In genomic region chr15:80695911-80696651, GRCh38 we compare ENCODE assay signal across 8 cellular contexts. TPM values are rescaled to one million over a fixed set of nuclear protein-coding genes. Genes with fewer than 3 reads are reported as not detected.
DNase-seq lines count a peak whose midpoint lies in the region; ATAC-seq and TF ChIP-seq lines count a peak whose summit lies in the region.

No MANE protein-coding gene starts in this region.

- TF ChIP-seq CTCF in GM12865 (IDR thresholded peaks at IDR 0.05; ENCODE audit: insufficient read depth, low read depth, low read length, missing control alignments): no peak
- TF ChIP-seq CTCF in activated CD8-positive, alpha-beta T cell treated with anti-CD3 and anti-CD28 coated beads for 36 hours (IDR thresholded peaks at IDR 0.05): peak; percentile 46

- H3K27ac ChIP-seq in esophagus (ENCODE audit: low read depth in 2 of 2, low read length in 1 of 2) (peak overlapping the region; percentile 87 to 95), aorta (ENCODE audit: low read depth in 1 of 2, low read length in 2 of 2) (no peak overlapping the region)

- peaks cover 20% of the 10 kb centered on the region for H3K4me1 Mint-ChIP-seq in activated CD8-positive, alpha-beta T cell treated with anti-CD3 and anti-CD28 coated beads for 36 hours (ENCODE audit: low read depth)
- peaks cover 7 to 26% (median 22%) of the 10 kb centered on the region in 4 donors for H3K4me1 Mint-ChIP-seq in naive thymus-derived CD8-positive, alpha-beta T cell

- H3K27me3 ChIP-seq in esophagus (ENCODE audit: control insufficient read depth in 1 of 2, insufficient read depth in 2 of 2, low read length in 2 of 2) (no peaks in the 10 kb centered on the region), aorta (ENCODE audit: control insufficient read depth in 1 of 2, insufficient read depth in 2 of 2, low read length in 1 of 2) (no peaks in the 10 kb centered on the region)

- H3K9me3 ChIP-seq in esophagus (ENCODE audit: control insufficient read depth in 2 of 2, insufficient read depth in 1 of 2, low read depth in 1 of 2, low read length in 1 of 2) (no peaks in the 10 kb centered on the region), aorta (ENCODE audit: control insufficient read depth, low read length) (no peaks in the 10 kb centered on the region)

- intact Hi-C loops in activated CD8-positive, alpha-beta T cell treated with anti-CD3 and anti-CD28 coated beads for 36 hours (cut with micrococcal nuclease): no loop called here
- intact Hi-C loops in aorta (cut with DNase I): loop anchor here (5.0 to 10.0 kb wide), 2 partner anchors 129 to 279 kb away; no protein-coding TSS in a partner anchor

- CTCF ChIA-PET in activated CD8-positive, alpha-beta T cell treated with anti-CD3 and anti-CD28 coated beads for 36 hours (lab: Charles Lee): interaction anchor here (0.9 to 3.1 kb wide), 9 partner anchors 9 to 278 kb away, joined by 3 to 10 read pairs (median 5); partner anchors contain the start of gene CEMIP

- H3K36me3 Mint-ChIP-seq in activated CD8-positive, alpha-beta T cell treated with anti-CD3 and anti-CD28 coated beads for 36 hours (ENCODE audit: low read depth): peaks cover 4% of the 10 kb centered on the region
- H3K36me3 Mint-ChIP-seq in naive thymus-derived CD8-positive, alpha-beta T cell: peaks cover 0 to 4% (median 0%) of the 10 kb centered on the region in 3 donors

- DNase-seq in GM12865 (ENCODE audit: low read depth) (peak; percentile 16), HuH-7.5 (ENCODE audit: low spot score) (peak; percentile 38), aorta (no peak)
- DNase-seq in activated CD8-positive, alpha-beta T cell treated with anti-CD3 and anti-CD28 coated beads for 36 hours: peak; percentile 28
- DNase-seq in naive thymus-derived CD8-positive, alpha-beta T cell: peak in 5 of 10 donors; percentile 3 to 29 (median 16)

- H3K4me1 ChIP-seq in esophagus (ENCODE audit: control insufficient read depth in 2 of 2, insufficient read depth in 2 of 2, low read length in 1 of 2): peaks cover 0 to 3% of the 10 kb centered on the region in 2 donors
- no peaks in the 10 kb centered on the region for H3K4me1 ChIP-seq in aorta (ENCODE audit: control insufficient read depth in 1 of 2, insufficient read depth in 2 of 2, low read length in 2 of 2)

- H3K4me3 Mint-ChIP-seq in activated CD8-positive, alpha-beta T cell treated with anti-CD3 and anti-CD28 coated beads for 36 hours: peak overlapping the region; percentile 82
- peak overlapping the region; percentile 84 to 94 (median 92) for H3K4me3 Mint-ChIP-seq in naive thymus-derived CD8-positive, alpha-beta T cell

- H3K4me3 ChIP-seq in GM12865 (ENCODE audit: low read depth, low read length) (peak overlapping the region; percentile 70), esophagus (ENCODE audit: low read depth in 1 of 2, low read length in 2 of 2) (peak overlapping the region; percentile 79 to 87), aorta (ENCODE audit: low read length in 2 of 2) (peak overlapping the region; percentile 94 to 99)

- peak overlapping the region; percentile 80 for H3K27ac Mint-ChIP-seq in activated CD8-positive, alpha-beta T cell treated with anti-CD3 and anti-CD28 coated beads for 36 hours
- H3K27ac Mint-ChIP-seq in naive thymus-derived CD8-positive, alpha-beta T cell: peak overlapping the region in 9 of 10 donors; percentile 29 to 87 (median 79)

- no peaks in the 10 kb centered on the region for H3K36me3 ChIP-seq in esophagus (ENCODE audit: control insufficient read depth in 2 of 2, insufficient read depth in 2 of 2, low read length in 1 of 2)
- no peaks in the 10 kb centered on the region for H3K36me3 ChIP-seq in aorta (ENCODE audit: control insufficient read depth in 1 of 2, insufficient read depth in 2 of 2, low read length in 1 of 2)

- ATAC-seq in activated CD8-positive, alpha-beta T cell treated with anti-CD3 and anti-CD28 coated beads for 36 hours: peak; percentile 12
- ATAC-seq in naive thymus-derived CD8-positive, alpha-beta T cell: peak; percentile 34 to 38
- ATAC-seq in aorta (ENCODE audit: low FRiP score) (peak; percentile 44), HG02678 (IDR thresholded peaks at IDR 0.05; ENCODE audit: unreplicated experiment) (no peak), GM18858 (IDR thresholded peaks at IDR 0.05; ENCODE audit: unreplicated experiment) (no peak)

- POLR2A ChIA-PET in activated CD8-positive, alpha-beta T cell treated with anti-CD3 and anti-CD28 coated beads for 36 hours (lab: Charles Lee): interaction anchor here (0.6 to 1.5 kb wide), 6 partner anchors 10 to 305 kb away, joined by 3 to 4 read pairs (median 4); no protein-coding TSS in a partner anchor
- POLR2A ChIA-PET in naive thymus-derived CD8-positive, alpha-beta T cell (lab: Charles Lee): interaction anchor here (0.7 kb wide), 1 partner anchor 305 kb away, joined by 3 read pairs; the partner anchor contains the start of gene TLNRD1

- WGBS in esophagus, 2 donors: 3% methylated on average over 43 of the region's 43 CpGs
- WGBS in aorta, 2 donors: 2% methylated on average over 41 to 43 of the region's 43 CpGs

- H3K9me3 Mint-ChIP-seq in activated CD8-positive, alpha-beta T cell treated with anti-CD3 and anti-CD28 coated beads for 36 hours: no peaks in the 10 kb centered on the region
- H3K9me3 Mint-ChIP-seq in naive thymus-derived CD8-positive, alpha-beta T cell: no peaks in the 10 kb centered on the region

- H3K27me3 Mint-ChIP-seq in activated CD8-positive, alpha-beta T cell treated with anti-CD3 and anti-CD28 coated beads for 36 hours: peaks cover 2% of the 10 kb centered on the region
- peaks cover 4 to 22% (median 7%) of the 10 kb centered on the region in 5 donors for H3K27me3 Mint-ChIP-seq in naive thymus-derived CD8-positive, alpha-beta T cell

RNA-seq across cellular contexts. Expression of gene ABHD17C, which starts 1.0 kb away (rescaled TPM):
- total RNA-seq in activated CD8-positive, alpha-beta T cell treated with anti-CD3 and anti-CD28 coated beads for 36 hours: 1 to 10 TPM; 5.4 to 5.6 TPM
- 10 to 100 TPM; 26.6 to 27.3 TPM for polyA plus RNA-seq in esophagus
- total RNA-seq in naive thymus-derived CD8-positive, alpha-beta T cell: 1 to 10 TPM; 1.8 to 2.5 TPM
- polyA plus RNA-seq in naive thymus-derived CD8-positive, alpha-beta T cell: 1 to 10 TPM in 1 of 3 donors, under 1 TPM in 2; 0.08 to 2.4 (median 0.91) TPM
- total RNA-seq in aorta: 1 to 10 TPM; 4.2 to 8.3 TPM
- polyA plus RNA-seq in aorta: 1 to 10 TPM; 1.2 to 9.6 TPM

Comparison
In these comparisons a context has a peak if more than half of its experiments do, and no peak if none do; other contexts are left out.
1. DNase-seq: peak in GM12865 (single experiment), HuH-7.5 (single experiment) and activated CD8-positive, alpha-beta T cell treated with anti-CD3 and anti-CD28 coated beads for 36 hours (single experiment); none in aorta (0 of 2).
2. ATAC-seq: peak in activated CD8-positive, alpha-beta T cell treated with anti-CD3 and anti-CD28 coated beads for 36 hours (single experiment), naive thymus-derived CD8-positive, alpha-beta T cell (2 of 2) and aorta (single experiment); none in HG02678 (single experiment) and GM18858 (single experiment).
3. H3K27ac ChIP-seq: peak in esophagus (2 of 2); none in aorta (0 of 2).
4. Peak in every context shown above with its lines, with median percentiles within 50 percentile points of each other: H3K4me3 ChIP-seq.